18 cellular contexts compared by ENCODE assay signal in the genomic region with DNA sequence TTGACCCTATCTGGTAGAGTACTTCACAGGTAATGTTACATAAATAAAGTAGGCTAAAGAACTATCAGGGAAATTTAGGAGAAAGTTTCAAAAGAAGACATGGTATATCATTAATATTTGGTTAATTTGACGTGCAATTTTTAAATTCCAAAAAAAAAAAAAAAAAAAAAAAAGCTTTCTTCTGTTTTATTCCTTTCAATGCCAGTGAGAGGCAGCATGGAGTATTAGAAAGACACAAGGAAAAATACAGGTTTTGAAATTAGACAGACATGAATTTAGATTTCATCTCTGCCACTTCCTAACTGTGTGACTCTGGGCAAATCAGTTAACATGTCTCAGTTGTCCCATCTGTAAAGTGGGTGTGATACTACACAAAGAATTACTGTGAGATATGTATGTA.
"Had no signal": no experiment of that assay in that cellular context is flagged by ENCODE, and none has a peak within 500 bp of the region (broad histone marks: within the 10 kb centered on the region; RNA-seq: fewer than 3 reads in every experiment).

No MANE protein-coding gene starts in this region.

- ATAC-seq: activated T-cell treated with anti-CD3 and anti-CD28 coated beads, Interleukin-2, amount 50 U/mL, for 4 hours; naive thymus-derived CD4-positive, alpha-beta T cell; WTC11 had no signal

- H3K4me1 ChIP-seq: right atrium auricular region, tibial artery had no signal

- H3K9me3 Mint-ChIP-seq: activated CD4-positive, alpha-beta memory T cell treated with anti-CD3 and anti-CD28 coated beads, Interleukin-2, amount 10 ng/mL, durations not matched to agents 7 days and 5 days; activated T-cell treated with anti-CD3 and anti-CD28 coated beads, Interleukin-2, amount 50 U/mL, for 4 hours; naive thymus-derived CD4-positive, alpha-beta T cell; WTC11 had no signal

- H3K4me1 Mint-ChIP-seq: activated CD4-positive, alpha-beta memory T cell treated with anti-CD3 and anti-CD28 coated beads, Interleukin-2, amount 10 ng/mL, durations not matched to agents 7 days and 5 days; naive thymus-derived CD4-positive, alpha-beta T cell had no signal

- H3K4me3 ChIP-seq: coronary artery, right atrium auricular region, tibial artery had no signal

- H3K4me3 Mint-ChIP-seq: activated CD4-positive, alpha-beta memory T cell treated with anti-CD3 and anti-CD28 coated beads, Interleukin-2, amount 10 ng/mL, durations not matched to agents 7 days and 5 days; activated T-cell treated with anti-CD3 and anti-CD28 coated beads, Interleukin-2, amount 50 U/mL, for 4 hours; naive thymus-derived CD4-positive, alpha-beta T cell; WTC11 had no signal

- DNase-seq: activated CD4-positive, alpha-beta memory T cell treated with anti-CD3 and anti-CD28 coated beads, Interleukin-2, amount 10 ng/mL, durations not matched to agents 7 days and 5 days; activated CD4-positive, alpha-beta T cell treated with anti-CD3 and anti-CD28 coated beads for 4 hours; activated effector memory CD4-positive, alpha-beta T cell treated with Interleukin-2 at 50 U/mL for 16 hours; activated naive CD4-positive, alpha-beta T cell treated with anti-CD3 and anti-CD28 coated beads, Interleukin-2, amount 50 U/mL, for 16 hours; activated T-cell treated with anti-CD3 and anti-CD28 coated beads, Interleukin-2, amount 50 U/mL, for 4 hours; foreskin melanocyte; head of caudate nucleus; naive thymus-derived CD4-positive, alpha-beta T cell; posterior cingulate gyrus; small intestine; stimulated activated CD4-positive, alpha-beta T cell treated with anti-CD3 and anti-CD28 coated beads, Interleukin-4, amount 100 ng/mL, for 24 hours; stimulated activated naive CD4-positive, alpha-beta T cell; T-helper 1 cell; tibial artery had no signal

- H3K27me3 ChIP-seq: neutrophil, right atrium auricular region, tibial artery had no signal

- H3K27ac ChIP-seq: coronary artery, neutrophil, right atrium auricular region, tibial artery had no signal

- H3K36me3 Mint-ChIP-seq: naive thymus-derived CD4-positive, alpha-beta T cell; WTC11 had no signal

- H3K36me3 ChIP-seq: neutrophil, right atrium auricular region, tibial artery had no signal

- H3K27ac Mint-ChIP-seq: activated CD4-positive, alpha-beta memory T cell treated with anti-CD3 and anti-CD28 coated beads, Interleukin-2, amount 10 ng/mL, durations not matched to agents 7 days and 5 days; WTC11 had no signal

- H3K9me3 ChIP-seq: neutrophil, right atrium auricular region, tibial artery had no signal
